22 cellular contexts compared by ENCODE assay signal in genomic region chr2:237585590-237586221, GRCh38. TPM values are rescaled to one million over a fixed set of nuclear protein-coding genes. Genes with fewer than 3 reads are reported as not detected.
DNase-seq lines count a peak whose midpoint lies in the region; ATAC-seq and TF ChIP-seq lines count a peak whose summit lies in the region.
"Had no signal": no experiment of that assay in that cellular context is flagged by ENCODE, and none has a peak within 500 bp of the region (broad histone marks: within the 10 kb centered on the region; RNA-seq: fewer than 3 reads in every experiment).

No MANE protein-coding gene starts in this region.

- H3K4me2 ChIP-seq in BLaER1 (peak overlapping the region; percentile 97), osteoblast (ENCODE audit: insufficient read depth, low read length) (no peak overlapping the region)
- H3K4me2 ChIP-seq: KMS-11 had no signal

- TF ChIP-seq RAD21 in liver (IDR thresholded peaks at IDR 0.05) = no peak

- H3K4me1 ChIP-seq in BLaER1 = peaks cover 95% of the 10 kb centered on the region
- H3K4me1 ChIP-seq in liver (ENCODE audit: control insufficient read depth in 4 of 4, insufficient read depth in 4 of 4, low read length in 3 of 4) = peaks cover 7 to 68% (median 53%) of the 10 kb centered on the region in 4 donors
- peaks cover 10% of the 10 kb centered on the region for H3K4me1 ChIP-seq in osteoblast (ENCODE audit: insufficient read depth, low read length)

- no peaks in the 10 kb centered on the region for H3K79me2 ChIP-seq in osteoblast (ENCODE audit: insufficient read depth, low read length)

- TF ChIP-seq CTCF in chondrocyte (IDR thresholded peaks at IDR 0.05) (no peak), liver (IDR thresholded peaks at IDR 0.05; ENCODE audit: low read depth, low read length, missing input control) (no peak), osteoblast (IDR thresholded peaks at IDR 0.05; ENCODE audit: extremely low read depth, low read depth, low read length) (no peak)
- TF ChIP-seq CTCF in CD4-positive, alpha-beta T cell (IDR thresholded peaks at IDR 0.05) = no peak

- H3K4me3 Mint-ChIP-seq in chondrocyte (ENCODE audit: unreplicated experiment) = no peak overlapping the region
- no peak overlapping the region for H3K4me3 Mint-ChIP-seq in CD4-positive, alpha-beta T cell

- no peaks in the 10 kb centered on the region for H3K27me3 Mint-ChIP-seq in chondrocyte (ENCODE audit: low read depth)
- H3K27me3 Mint-ChIP-seq in CD4-positive, alpha-beta T cell = no peaks in the 10 kb centered on the region

- CTCF ChIA-PET in CD4-positive, alpha-beta T cell (lab: Charles Lee) = no interaction called here

- peaks cover 91% of the 10 kb centered on the region for H4K20me1 ChIP-seq in BLaER1
- H4K20me1 ChIP-seq in osteoblast (ENCODE audit: insufficient read depth, low read length) = no peaks in the 10 kb centered on the region

- H3K9me3 Mint-ChIP-seq in chondrocyte (ENCODE audit: low read depth) = no peaks in the 10 kb centered on the region
- H3K9me3 Mint-ChIP-seq in CD4-positive, alpha-beta T cell = no peaks in the 10 kb centered on the region

- 69% methylated on average over 15 of the region's 15 CpGs for WGBS in liver

- DNase-seq in chondrocyte (ENCODE audit: low spot score) = peak; percentile 53
- DNase-seq in osteoblast (ENCODE audit: insufficient read length, low spot score, missing footprints) = peak; percentile 49
- DNase-seq in hepatic stellate cell (ENCODE audit: low spot score) = no peak
- no peak for DNase-seq in HCEC 1CT
- DNase-seq in CD4-positive, alpha-beta T cell = no peak
- DNase-seq: 8988T, NCI-H1105, NCI-H2081 treated with DMSO at 0.1 percent for 48 hours, NCI-H2171 treated with DMSO at 0.1 percent for 48 hours, NCI-H524 treated with DMSO at 0.1 percent for 48 hours, NCI-H82, Peyer's patch had no signal

- peak overlapping the region; percentile 1; the same call in 1 of the 2 replicates for H3K4me3 ChIP-seq in BLaER1
- H3K4me3 ChIP-seq in liver (ENCODE audit: low read depth in 1 of 3, low read length in 3 of 3) = no peak overlapping the region
- H3K4me3 ChIP-seq in osteoblast (ENCODE audit: insufficient read depth, low read length) = no peak overlapping the region
- H3K4me3 ChIP-seq: Peyer's patch, SJCRH30 had no signal

- H3K27me3 ChIP-seq in BLaER1 (no peaks in the 10 kb centered on the region), liver (ENCODE audit: control insufficient read depth in 4 of 4, insufficient read depth in 4 of 4, low read length in 3 of 4) (no peaks in the 10 kb centered on the region), osteoblast (ENCODE audit: insufficient read depth, low read length) (peaks cover 10% of the 10 kb centered on the region)
- no peaks in the 10 kb centered on the region for H3K27me3 ChIP-seq in CD4-positive, alpha-beta T cell (ENCODE audit: control insufficient read depth, insufficient read depth, low read length)
- H3K27me3 ChIP-seq: Peyer's patch, SJCRH30 had no signal

- POLR2A ChIA-PET in CD4-positive, alpha-beta T cell (lab: Charles Lee) = no interaction called here

- peaks cover 88% of the 10 kb centered on the region for H3K36me3 ChIP-seq in BLaER1
- peaks cover 0 to 4% (median 1%) of the 10 kb centered on the region in 4 donors for H3K36me3 ChIP-seq in liver (ENCODE audit: control insufficient read depth in 4 of 4, insufficient read depth in 3 of 4, low read depth in 1 of 4, low read length in 3 of 4)
- no peaks in the 10 kb centered on the region for H3K36me3 ChIP-seq in osteoblast (ENCODE audit: insufficient read depth, low read length)
- H3K36me3 ChIP-seq: SJCRH30 had no signal

- H2AFZ ChIP-seq in osteoblast (ENCODE audit: low read length) = no peak overlapping the region

- H3K9ac ChIP-seq in BLaER1 = no peak overlapping the region
- no peak overlapping the region for H3K9ac ChIP-seq in liver (ENCODE audit: low read depth in 1 of 2, low read length in 2 of 2)
- H3K9ac ChIP-seq: KMS-11 had no signal

- H3K27ac Mint-ChIP-seq in chondrocyte (ENCODE audit: unreplicated experiment) = no peak overlapping the region
- H3K27ac Mint-ChIP-seq in CD4-positive, alpha-beta T cell = no peak overlapping the region

- no peaks in the 10 kb centered on the region for H3K9me3 ChIP-seq in BLaER1
- H3K9me3 ChIP-seq in liver (ENCODE audit: control insufficient read depth in 4 of 4, low read length in 3 of 4) = no peaks in the 10 kb centered on the region
- no peaks in the 10 kb centered on the region for H3K9me3 ChIP-seq in osteoblast (ENCODE audit: low read depth, low read length)
- H3K9me3 ChIP-seq in CD4-positive, alpha-beta T cell (ENCODE audit: control insufficient read depth, low read length) = no peaks in the 10 kb centered on the region
- H3K9me3 ChIP-seq: Peyer's patch, SJCRH30 had no signal

- intact Hi-C loops in CD4-positive, alpha-beta T cell (cut with DNase I, micrococcal nuclease) = no loop called here

- H3K27ac ChIP-seq in BLaER1 (peak overlapping the region; percentile 53; the same call in 1 of the 2 replicates), liver (ENCODE audit: low read depth in 1 of 2, low read length in 2 of 2) (peak overlapping the region; percentile 89 to 96), osteoblast (ENCODE audit: low read depth, low read length) (no peak overlapping the region)
- no peak overlapping the region for H3K27ac ChIP-seq in CD4-positive, alpha-beta T cell (ENCODE audit: low read depth, low read length)
- H3K27ac ChIP-seq: C4-2B, KMS-11, Peyer's patch, SJCRH30 had no signal

- H3K4me1 Mint-ChIP-seq in chondrocyte (ENCODE audit: low read depth) = peaks cover 21% of the 10 kb centered on the region
- peaks cover 9% of the 10 kb centered on the region for H3K4me1 Mint-ChIP-seq in CD4-positive, alpha-beta T cell (ENCODE audit: low read depth)

- no peaks in the 10 kb centered on the region for H3K36me3 Mint-ChIP-seq in chondrocyte (ENCODE audit: low read depth)
- H3K36me3 Mint-ChIP-seq in CD4-positive, alpha-beta T cell (ENCODE audit: low read depth) = no peaks in the 10 kb centered on the region

- ATAC-seq in CD4-positive, alpha-beta T cell (ENCODE audit: poor library complexity) = no peak
- no peak for ATAC-seq in GM18867 (IDR thresholded peaks at IDR 0.05; ENCODE audit: unreplicated experiment)
- ATAC-seq: HCT116 had no signal

TF ChIP-seq in liver, 16 proteins besides CTCF, POLR2A, EP300 and RAD21 (continues in another document):
- TF ChIP-seq YY1 (IDR thresholded peaks at IDR 0.05) (no peak), ATF3 (IDR thresholded peaks at IDR 0.05) (no peak), REST (IDR thresholded peaks at IDR 0.05) (no peak), SP1 (IDR thresholded peaks at IDR 0.05) (peak; percentile 44), FOXA1 (IDR thresholded peaks at IDR 0.05) (no peak), ZBTB33 (IDR thresholded peaks at IDR 0.05) (no peak), TAF1 (conservative IDR thresholded peaks at IDR 0.05) (no peak), EGR1 (IDR thresholded peaks at IDR 0.05; ENCODE audit: low read depth in 2 of 2) (no peak)

RNA-seq across cellular contexts. Expression of gene RAB17, which starts 4.8 kb away (rescaled TPM):
- total RNA-seq in chondrocyte (0.25 to 0.95 TPM (median 0.68 TPM) in 3 replicates), liver (10 to 100 TPM; 17.8 to 96.5 TPM), osteoblast (0.36 TPM in 1 of 2 replicates, not detected in the other)
- 10 to 100 TPM; 69.6 to 80.2 TPM for polyA plus RNA-seq in liver
- total RNA-seq in CD4-positive, alpha-beta T cell = not detected
- total RNA-seq: HT1080, OCI-LY7 had no signal

RNA-seq across cellular contexts. Expression of gene PRLH, which starts 19.3 kb away (rescaled TPM):
- total RNA-seq in chondrocyte (not detected in 3 replicates), liver (not detected), osteoblast (not detected in 2 replicates)
- polyA plus RNA-seq in liver = not detected
- not detected for total RNA-seq in CD4-positive, alpha-beta T cell
- total RNA-seq: Daoy, HT1080, OCI-LY7, Peyer's patch, SJCRH30 had no signal

RNA-seq across cellular contexts. Expression of gene LRRFIP1, which starts 41.7 kb away (rescaled TPM):
- 84.7 to 97.5 TPM (median 91.5 TPM) in 3 replicates for total RNA-seq in chondrocyte
- 10 to 100 TPM; 13.3 to 56.1 TPM for total RNA-seq in liver
- 10 to 100 TPM; 26.6 to 51.6 TPM for polyA plus RNA-seq in liver
- 48.3 and 51.8 TPM in 2 replicates for total RNA-seq in osteoblast
- total RNA-seq in CD4-positive, alpha-beta T cell = 100 to 1,000 TPM; 157 to 161 TPM

Comparison
In these comparisons a context has a peak if more than half of its experiments do, and no peak if none do; other contexts are left out.
1. H3K27ac ChIP-seq: peak in BLaER1 (single experiment) and liver (2 of 2); none in osteoblast (single experiment) and CD4-positive, alpha-beta T cell (single experiment).
2. DNase-seq: peak in chondrocyte (single experiment) and osteoblast (single experiment); none in hepatic stellate cell (single experiment), HCEC 1CT (single experiment) and CD4-positive, alpha-beta T cell (0 of 10).